ENCODE assay signal across 8 cellular contexts in the genomic region with DNA sequence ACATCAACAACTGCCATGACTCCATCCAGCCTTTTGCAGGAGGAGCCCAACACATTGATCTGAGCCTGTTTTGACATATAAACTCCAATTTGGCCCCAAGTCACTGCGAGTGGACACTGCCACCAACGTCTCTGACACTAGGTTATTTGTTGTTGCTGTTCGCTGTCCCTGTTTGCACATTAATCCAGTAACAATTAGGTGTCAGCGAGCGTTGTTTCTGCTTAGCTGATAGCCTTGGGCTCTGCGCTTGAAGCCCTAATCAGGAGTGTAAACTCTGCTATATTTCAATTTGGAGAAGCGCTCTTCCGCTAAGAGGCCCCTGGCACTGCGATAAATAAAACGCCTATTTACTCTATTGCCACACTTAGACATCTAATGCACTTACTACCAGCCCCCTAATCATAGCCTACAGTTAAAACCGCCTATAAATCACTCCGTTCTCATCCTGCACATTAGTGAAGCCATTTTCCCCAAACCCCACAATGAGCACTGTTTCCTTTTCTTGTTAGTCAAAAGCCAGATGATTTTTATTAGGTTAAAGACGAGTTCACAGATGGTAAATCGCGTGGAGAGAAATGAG.
DNase-seq lines count a peak whose midpoint lies in the region; ATAC-seq, FAIRE-seq and TF ChIP-seq lines count a peak whose summit lies in the region.

No MANE protein-coding gene starts in this region.

- no peak overlapping the region for H2AFZ ChIP-seq in HepG2 (ENCODE audit: low read length)

- H3K4me3 ChIP-seq in heart left ventricle (peak overlapping the region; percentile 7 to 55 (median 40)), WI38 (ENCODE audit: low read depth, low read length) (peak overlapping the region; percentile 43), HepG2 (replicated peaks in 1 of 3; ENCODE audit: insufficient read depth in 1 of 3, low read depth in 2 of 3, low read length in 3 of 3) (peak overlapping the region in 1 of 3 experiments; percentile 36; a peak in 1 of 6 replicates), upper lobe of right lung (peak overlapping the region; percentile 26)

- TF ChIP-seq RAD21 in HepG2 (CRISPR knock-in tag; IDR thresholded peaks at IDR 0.05), result no peak

- H3K27me3 ChIP-seq in heart left ventricle (peaks cover 13 to 83% (median 44%) of the 10 kb centered on the region in 9 donors), HepG2 (ENCODE audit: control insufficient read depth in 1 of 2, insufficient read depth in 2 of 2, low read length in 2 of 2) (peaks cover 0 to 29% of the 10 kb centered on the region in 2 experiments; a peak in 3 of 5 replicates), upper lobe of right lung (peaks cover 49% of the 10 kb centered on the region)

- no peaks in the 10 kb centered on the region for H3K79me2 ChIP-seq in HepG2 (ENCODE audit: insufficient read depth, low read length)

- DNase-seq in heart left ventricle, result no peak
- no peak for DNase-seq in left cardiac atrium
- no peak for DNase-seq in HepG2 (ENCODE audit: low spot score)
- no peak for DNase-seq in upper lobe of right lung
- no peak for DNase-seq in cerebellar nuclear complex (lab: John Stamatoyannopoulos, UW)
- DNase-seq in KG1 (lab: John Stamatoyannopoulos, UW), result no peak

- no peaks in the 10 kb centered on the region for H3K36me3 ChIP-seq in heart left ventricle
- H3K36me3 ChIP-seq in HepG2 (replicated peaks in 1 of 2; ENCODE audit: control insufficient read depth in 1 of 2, insufficient read depth in 2 of 2, low read length in 2 of 2), result no peaks in the 10 kb centered on the region
- no peaks in the 10 kb centered on the region for H3K36me3 ChIP-seq in upper lobe of right lung

- TF ChIP-seq EP300 in HepG2 (IDR thresholded peaks at IDR 0.05; ENCODE audit: low read depth in 2 of 2, low read length in 2 of 2) (no peak), HepG2 (CRISPR knock-in tag; IDR thresholded peaks at IDR 0.05; ENCODE audit: borderline replicate concordance) (no peak)

- H3K4me2 ChIP-seq in HepG2 (ENCODE audit: low read depth, low read length), result 0 out of 2 replicates have a peak overlapping the region, but pooled peaks have one; percentile 41

- intact Hi-C loops in heart left ventricle (cut with DNase I), result no loop called here
- intact Hi-C loops in left cardiac atrium (cut with DNase I), result no loop called here
- intact Hi-C loops in HepG2 (cut with micrococcal nuclease; ENCODE audit: unreplicated experiment), result no loop called here
- intact Hi-C loops in upper lobe of right lung (cut with DNase I), result no loop called here

- H3K9me3 ChIP-seq in heart left ventricle (peaks cover 0 to 2% (median 0%) of the 10 kb centered on the region in 12 donors), HepG2 (ENCODE audit: low read length) (no peaks in the 10 kb centered on the region), upper lobe of right lung (no peaks in the 10 kb centered on the region)

- POLR2A ChIA-PET in HepG2 (lab: Yijun Ruan, JAX), result no interaction called here

- no peak for ATAC-seq in heart left ventricle
- ATAC-seq in left cardiac atrium, result no peak
- no peak for ATAC-seq in HepG2
- no peak for ATAC-seq in upper lobe of right lung
- ATAC-seq in esophagus mucosa, result no peak

- peaks cover 0 to 20% (median 14%) of the 10 kb centered on the region in 12 donors for H3K4me1 ChIP-seq in heart left ventricle
- no peaks in the 10 kb centered on the region for H3K4me1 ChIP-seq in HepG2 (ENCODE audit: insufficient read depth, low read length)
- peaks cover 11% of the 10 kb centered on the region for H3K4me1 ChIP-seq in upper lobe of right lung

- TF ChIP-seq POLR2A in heart left ventricle (IDR thresholded peaks at IDR 0.05), result no peak
- no peak for TF ChIP-seq POLR2A in HepG2 (IDR thresholded peaks at IDR 0.05; ENCODE audit: insufficient read depth in 1 of 2, low read depth in 2 of 2, low read length in 2 of 2)

- H3K27ac ChIP-seq in heart left ventricle (no peak overlapping the region), HepG2 (ENCODE audit: extremely low read length, insufficient read depth, low read length) (no peak overlapping the region), upper lobe of right lung (no peak overlapping the region)

- BruUV-seq in HepG2 (replicated peaks; lab: Mats Ljungman, UMichigan), result no TSS peak

- CTCF ChIA-PET in HepG2 (lab: Yijun Ruan, JAX; ENCODE audit: low intra/inter-chr PET ratio, low total read pairs), result no interaction called here

- 8 to 32% (median 21%) methylated on average over 15 of the region's 15 CpGs for WGBS in heart left ventricle, 4 donors
- WGBS in HepG2 (ENCODE audit: low lambda C conversion rate), result 58% methylated on average over 15 of the region's 15 CpGs

- no peaks in the 10 kb centered on the region for H4K20me1 ChIP-seq in HepG2 (ENCODE audit: insufficient read depth, low read length)

- in situ Hi-C loops in HepG2 (cut with HindIII; ENCODE audit: extremely low pct_ligation_motif_present, low pct_unique_long_range_greater_than_20kb), result no loop called here

- H3K9ac ChIP-seq in HepG2 (ENCODE audit: insufficient read depth, low read depth, low read length), result no peak overlapping the region

- no peak for FAIRE-seq in HepG2 (lab: Jason Lieb, UNC)

- TF ChIP-seq CTCF in heart left ventricle (IDR thresholded peaks at IDR 0.05) (no peak), WI38 (IDR thresholded peaks at IDR 0.05; ENCODE audit: low read depth, low read length) (no peak), HepG2 (CRISPR knock-in tag; IDR thresholded peaks at IDR 0.05) (no peak), upper lobe of right lung (IDR thresholded peaks at IDR 0.05) (no peak)

TF ChIP-seq in HepG2, 621 proteins besides CTCF, POLR2A, EP300 and RAD21:
- no peak for TF ChIP-seq ZNF446 (CRISPR knock-in tag; IDR thresholded peaks at IDR 0.05)
- no peak for TF ChIP-seq ZFP90 (CRISPR knock-in tag; IDR thresholded peaks at IDR 0.05; ENCODE audit: borderline replicate concordance)
- TF ChIP-seq ATM (IDR thresholded peaks at IDR 0.05; ENCODE audit: borderline replicate concordance), result no peak
- no peak for TF ChIP-seq SMAD9 (CRISPR knock-in tag; IDR thresholded peaks at IDR 0.05)
- TF ChIP-seq, protein P1, sequence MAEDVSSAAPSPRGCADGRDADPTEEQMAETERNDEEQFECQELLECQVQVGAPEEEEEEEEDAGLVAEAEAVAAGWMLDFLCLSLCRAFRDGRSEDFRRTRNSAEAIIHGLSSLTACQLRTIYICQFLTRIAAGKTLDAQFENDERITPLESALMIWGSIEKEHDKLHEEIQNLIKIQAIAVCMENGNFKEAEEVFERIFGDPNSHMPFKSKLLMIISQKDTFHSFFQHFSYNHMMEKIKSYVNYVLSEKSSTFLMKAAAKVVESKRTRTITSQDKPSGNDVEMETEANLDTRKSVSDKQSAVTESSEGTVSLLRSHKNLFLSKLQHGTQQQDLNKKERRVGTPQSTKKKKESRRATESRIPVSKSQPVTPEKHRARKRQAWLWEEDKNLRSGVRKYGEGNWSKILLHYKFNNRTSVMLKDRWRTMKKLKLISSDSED (CRISPR knock-in tag; IDR thresholded peaks at IDR 0.05), result no peak
- TF ChIP-seq ZNF564 (CRISPR knock-in tag; IDR thresholded peaks at IDR 0.05), result no peak
- no peak for TF ChIP-seq ZNF441 (CRISPR knock-in tag; IDR thresholded peaks at IDR 0.05; ENCODE audit: borderline replicate concordance)
- TF ChIP-seq ZNF354B (CRISPR knock-in tag; IDR thresholded peaks at IDR 0.05), result no peak
- TF ChIP-seq HOXD1 (CRISPR knock-in tag; IDR thresholded peaks at IDR 0.05), result no peak
- no peak for TF ChIP-seq ZKSCAN5 (CRISPR knock-in tag; IDR thresholded peaks at IDR 0.05)
- TF ChIP-seq NCOR1 (IDR thresholded peaks at IDR 0.05; ENCODE audit: borderline replicate concordance, low read length), result no peak
- TF ChIP-seq LCORL (IDR thresholded peaks at IDR 0.05), result no peak
- no peak for TF ChIP-seq LCORL (CRISPR knock-in tag; IDR thresholded peaks at IDR 0.05)
- TF ChIP-seq ATF1 (CRISPR knock-in tag; IDR thresholded peaks at IDR 0.05), result no peak
- TF ChIP-seq ZNF256 (CRISPR knock-in tag; conservative IDR thresholded peaks at IDR 0.05), result no peak
- TF ChIP-seq ATAD3A (CRISPR knock-in tag; IDR thresholded peaks at IDR 0.05), result no peak
- TF ChIP-seq ZBTB7A (CRISPR knock-in tag; IDR thresholded peaks at IDR 0.05), result no peak
- no peak for TF ChIP-seq ASH2L (IDR thresholded peaks at IDR 0.05; ENCODE audit: insufficient read length, low read depth, low read length)
- TF ChIP-seq DNMT1 (CRISPR knock-in tag; IDR thresholded peaks at IDR 0.05), result no peak
- no peak for TF ChIP-seq FOXK2 (IDR thresholded peaks at IDR 0.05)
- no peak for TF ChIP-seq ZNF607 (CRISPR knock-in tag; IDR thresholded peaks at IDR 0.05; ENCODE audit: borderline replicate concordance)
